Comparison of ENCODE assay signal across 15 cellular contexts in the genomic region with DNA sequence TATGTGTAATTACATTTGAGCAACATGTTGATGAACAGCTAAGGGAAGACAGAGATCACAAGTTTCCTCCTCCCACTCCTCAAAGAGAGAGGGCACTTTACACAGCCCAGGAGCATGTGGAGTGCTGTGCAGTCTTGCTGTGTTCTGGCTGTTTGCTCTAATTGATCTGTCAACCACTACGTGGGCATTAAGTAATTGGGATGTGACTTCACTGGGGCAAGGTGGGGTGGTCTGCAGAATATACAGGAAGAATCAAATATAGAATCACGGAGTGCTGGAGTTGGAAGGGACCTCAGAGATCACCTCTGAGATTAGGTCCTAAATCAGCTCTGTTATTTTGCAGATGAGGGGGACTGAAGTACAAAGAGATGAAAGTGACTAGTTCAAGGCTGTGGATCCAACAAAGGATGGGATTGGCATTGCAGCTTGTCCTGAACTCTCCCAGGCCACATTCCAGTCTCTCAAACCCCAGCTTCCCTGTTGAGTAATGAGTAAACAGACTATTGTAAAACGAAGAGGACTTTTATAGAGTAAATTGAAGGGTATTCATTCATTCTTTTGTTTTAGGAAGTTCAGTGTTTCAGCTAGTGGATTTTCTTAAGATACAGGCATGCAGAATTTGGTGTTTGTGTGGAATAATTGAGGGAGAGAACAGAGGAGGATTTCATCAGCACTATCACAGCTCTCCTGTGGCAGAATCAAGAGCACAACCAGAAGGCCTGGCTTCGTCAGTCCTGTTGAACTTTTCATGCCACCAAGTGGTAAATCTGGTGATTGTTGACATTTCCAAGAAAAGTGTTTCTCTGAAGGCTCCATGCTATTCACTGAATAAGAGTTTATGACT. TPM values are rescaled to one million over a fixed set of nuclear protein-coding genes. Genes with fewer than 3 reads are reported as not detected.
A peak's percentile ranks its signal among the peaks of the same experiment; 100 is the strongest.
DNase-seq lines count a peak whose midpoint lies in the region; ATAC-seq and TF ChIP-seq lines count a peak whose summit lies in the region.
"Had no signal": no experiment of that assay in that cellular context is flagged by ENCODE, and none has a peak within 500 bp of the region (broad histone marks: within the 10 kb centered on the region; RNA-seq: fewer than 3 reads in every experiment).

No MANE protein-coding gene starts in this region.

- H3K4me2 ChIP-seq in IMR-90 (ENCODE audit: low read depth, low read length) (no peak overlapping the region), mesendoderm (ENCODE audit: low read length) (no peak overlapping the region)

- no peaks in the 10 kb centered on the region for H3K9me1 ChIP-seq in IMR-90 (ENCODE audit: insufficient read depth, low read length)

- no peaks in the 10 kb centered on the region for H3K27me3 Mint-ChIP-seq in brain

- H3K4me3 ChIP-seq in IMR-90 (ENCODE audit: insufficient read depth, low read depth, low read length) (no peak overlapping the region), mesendoderm (ENCODE audit: low read length) (no peak overlapping the region)
- H3K4me3 ChIP-seq: lung had no signal

- H3K18ac ChIP-seq in IMR-90 (ENCODE audit: low read depth, low read length) (no peak overlapping the region), mesendoderm (ENCODE audit: low read length) (no peak overlapping the region)

- CTCF ChIA-PET in IMR-90 (lab: Yijun Ruan, JAX) = no interaction called here

- H3K27ac ChIP-seq in IMR-90 (ENCODE audit: insufficient read depth, low read length) (no peak overlapping the region), mesendoderm (ENCODE audit: low read depth, low read length) (no peak overlapping the region)

- peak overlapping the region; percentile 14 to 66 (median 53) for H3K27ac Mint-ChIP-seq in brain
- H3K27ac Mint-ChIP-seq: activated CD4-positive, alpha-beta memory T cell treated with anti-CD3 and anti-CD28 coated beads, Interleukin-2, amount 10 ng/mL, durations not matched to agents 7 days and 5 days had no signal

- no TSS peak for BruUV-seq in IMR-90 (replicated peaks; lab: Mats Ljungman, UMichigan)

- no peak overlapping the region for H2BK5ac ChIP-seq in IMR-90 (ENCODE audit: low read depth, low read length, poor library complexity, severe bottlenecking)
- no peak overlapping the region for H2BK5ac ChIP-seq in mesendoderm (ENCODE audit: low read length)

- ATAC-seq in IMR-90 (ENCODE audit: low read depth) (peak; percentile 21; the same call in 1 of the 2 replicates), HG03457 (IDR thresholded peaks at IDR 0.05; ENCODE audit: unreplicated experiment) (no peak)

- peaks cover 3% of the 10 kb centered on the region for H3K27me3 ChIP-seq in IMR-90 (ENCODE audit: control insufficient read depth, insufficient read depth, low read length)
- H3K27me3 ChIP-seq in mesendoderm (ENCODE audit: insufficient read depth, low read length, poor library complexity) = no peaks in the 10 kb centered on the region

- H3K9me3 ChIP-seq in IMR-90 (ENCODE audit: control insufficient read depth, insufficient read depth, low read length) = no peaks in the 10 kb centered on the region

- H4K20me1 ChIP-seq in IMR-90 (ENCODE audit: insufficient read depth, low read length) = no peaks in the 10 kb centered on the region

- H3K23ac ChIP-seq in IMR-90 (ENCODE audit: low read depth, low read length) (no peak overlapping the region), mesendoderm (ENCODE audit: low read length) (no peak overlapping the region)

- H2AFZ ChIP-seq in IMR-90 (replicated peaks; ENCODE audit: low read length, poor library complexity) = no peak overlapping the region

- no peak overlapping the region for H4K91ac ChIP-seq in IMR-90 (ENCODE audit: insufficient read depth, low read depth, low read length)

- POLR2A ChIA-PET in IMR-90 (lab: Charles Lee; ENCODE audit: unreplicated experiment) = no interaction called here

- TF ChIP-seq CTCF in IMR-90 (conservative IDR thresholded peaks at IDR 0.05; ENCODE audit: low read depth, low read length) (no peak), brain (conservative IDR thresholded peaks at IDR 0.05) (no peak)

- no CpG with 5 or more reads among the region's 4 CpGs for WGBS in IMR-90 (ENCODE audit: extremely low coverage in 2 of 2, insufficient read length in 1 of 2), 2 experiments
- no CpG with 5 or more reads among the region's 4 CpGs for WGBS in mesendoderm (ENCODE audit: extremely low coverage, insufficient coverage, low lambda C conversion rate)

- H3K4me1 Mint-ChIP-seq in brain = peaks cover 59% of the 10 kb centered on the region
- H3K4me1 Mint-ChIP-seq: activated CD4-positive, alpha-beta memory T cell treated with anti-CD3 and anti-CD28 coated beads, Interleukin-2, amount 10 ng/mL, durations not matched to agents 7 days and 5 days had no signal

- DNase-seq in COLO829 (ENCODE audit: low spot score) = peak; percentile 56
- DNase-seq in IMR-90 = no peak
- peak; percentile 73 for DNase-seq in mesendoderm
- DNase-seq in cerebellar nuclear complex (lab: John Stamatoyannopoulos, UW) = no peak
- no peak for DNase-seq in CD1c-positive myeloid dendritic cell (ENCODE audit: extremely low spot score)
- DNase-seq in D341Med (ENCODE audit: low spot score) = no peak
- DNase-seq: activated CD4-positive, alpha-beta memory T cell treated with anti-CD3 and anti-CD28 coated beads, Interleukin-2, amount 10 ng/mL, durations not matched to agents 7 days and 5 days; activated gamma-delta T cell treated with Interleukin-2 at 50 U/mL for 16 hours; DMS79; head of caudate nucleus; stimulated activated CD4-positive, alpha-beta T cell treated with anti-CD3 and anti-CD28 coated beads, Interleukin-15, amount 100 ng/mL, for 24 hours had no signal

- H3K14ac ChIP-seq in IMR-90 (replicated peaks; ENCODE audit: low read depth, low read length) = no peak overlapping the region

- no peaks in the 10 kb centered on the region for H3K36me3 ChIP-seq in IMR-90 (ENCODE audit: control insufficient read depth, insufficient read depth, low read length)
- H3K36me3 ChIP-seq in mesendoderm (ENCODE audit: control insufficient read depth, insufficient read depth, low read length) = no peaks in the 10 kb centered on the region

- H2AK9ac ChIP-seq in IMR-90 (replicated peaks; ENCODE audit: low read depth, low read length, poor library complexity) = no peak overlapping the region

- H3K79me1 ChIP-seq in IMR-90 (ENCODE audit: low read depth in 1 of 2, low read length in 2 of 2) = no peaks in the 10 kb centered on the region
- H3K79me1 ChIP-seq in mesendoderm (ENCODE audit: low read length) = peaks cover 8% of the 10 kb centered on the region

- no peak overlapping the region for H3K4ac ChIP-seq in IMR-90 (ENCODE audit: low read depth, low read length)
- no peak overlapping the region for H3K4ac ChIP-seq in mesendoderm (ENCODE audit: low read depth, low read length)

- no peak overlapping the region for H2BK20ac ChIP-seq in IMR-90 (ENCODE audit: low read depth, low read length)

- H2BK15ac ChIP-seq in IMR-90 (ENCODE audit: low read depth, low read length) = no peak overlapping the region
- H2BK15ac ChIP-seq in mesendoderm (replicated peaks; ENCODE audit: low read depth) = no peak overlapping the region

- H3K9ac ChIP-seq in IMR-90 (ENCODE audit: low read depth, low read length) (no peak overlapping the region), mesendoderm (ENCODE audit: low read length) (peak overlapping the region; percentile 11)

- in situ Hi-C loops in IMR-90 (cut with MboI; ENCODE audit: low sequenced_read_pairs) = no loop called here

- intact Hi-C loops in IMR-90 (cut with micrococcal nuclease) = no loop called here

- H4K5ac ChIP-seq in IMR-90 (ENCODE audit: low read depth, low read length) (no peak overlapping the region), mesendoderm (ENCODE audit: low read length) (no peak overlapping the region)

- H3K4me1 ChIP-seq in IMR-90 (ENCODE audit: control insufficient read depth, insufficient read depth, low read length) (peaks cover 6% of the 10 kb centered on the region), mesendoderm (ENCODE audit: control insufficient read depth, low read depth, low read length) (peaks cover 8% of the 10 kb centered on the region)

- no peak overlapping the region for H2AK5ac ChIP-seq in IMR-90 (ENCODE audit: low read depth, low read length)
- H2AK5ac ChIP-seq in mesendoderm (ENCODE audit: low read length) = no peak overlapping the region

- dilution Hi-C loops in IMR-90 (cut with HindIII; ENCODE audit: low sequenced_read_pairs, unreplicated experiment) = no loop called here

- H2BK120ac ChIP-seq in IMR-90 (ENCODE audit: low read depth, low read length) = no peak overlapping the region
- H2BK120ac ChIP-seq in mesendoderm (ENCODE audit: low read depth, low read length) = no peak overlapping the region

- H3K36me3 Mint-ChIP-seq in brain = peaks cover 20% of the 10 kb centered on the region

- TF ChIP-seq RAD21 in IMR-90 (IDR thresholded peaks at IDR 0.05; ENCODE audit: low read length) = no peak

- peaks cover 5% of the 10 kb centered on the region for H3K79me2 ChIP-seq in mesendoderm (ENCODE audit: control insufficient read depth, insufficient read depth, low read length)

- H4K8ac ChIP-seq in IMR-90 (ENCODE audit: low read depth in 2 of 2, low read length in 2 of 2) (no peak overlapping the region), mesendoderm (ENCODE audit: low read depth, low read length) (no peak overlapping the region)

- TF ChIP-seq POLR2A in IMR-90 (IDR thresholded peaks at IDR 0.05; ENCODE audit: low read depth, low read length) = no peak

- peaks cover 2 to 12% (median 7%) of the 10 kb centered on the region in 5 experiments for H3K9me3 Mint-ChIP-seq in brain
- H3K9me3 Mint-ChIP-seq: activated CD4-positive, alpha-beta memory T cell treated with anti-CD3 and anti-CD28 coated beads, Interleukin-2, amount 10 ng/mL, durations not matched to agents 7 days and 5 days had no signal

- H3K4me3 Mint-ChIP-seq in brain = peak overlapping the region in 3 of 5 experiments; percentile 36 to 65 (median 41)
- H3K4me3 Mint-ChIP-seq: activated CD4-positive, alpha-beta memory T cell treated with anti-CD3 and anti-CD28 coated beads, Interleukin-2, amount 10 ng/mL, durations not matched to agents 7 days and 5 days had no signal

- H3K56ac ChIP-seq in IMR-90 (ENCODE audit: extremely low read depth, insufficient read depth, low read length) (no peak overlapping the region), mesendoderm (ENCODE audit: low read length) (peak overlapping the region; percentile 12)

TF ChIP-seq in IMR-90, 13 proteins besides CTCF, POLR2A, EP300 and RAD21 (continues in another document):
- TF ChIP-seq CHD1 (IDR thresholded peaks at IDR 0.05; ENCODE audit: low read depth, low read length) (no peak), FOS (IDR thresholded peaks at IDR 0.05; ENCODE audit: low read depth, low read length) (no peak), RCOR1 (IDR thresholded peaks at IDR 0.05; ENCODE audit: insufficient replicate concordance, low read length) (no peak), SMC3 (IDR thresholded peaks at IDR 0.05; ENCODE audit: low read depth, low read length) (no peak), MAZ (IDR thresholded peaks at IDR 0.05; ENCODE audit: borderline replicate concordance, low read depth, low read length) (no peak)

RNA-seq across cellular contexts. Expression of a gene that starts 22.4 kb away (rescaled TPM):
- total RNA-seq in IMR-90 (2012; rRNA removed) = under 0.01 and 0.18 TPM in 2 replicates
- polyA plus RNA-seq in IMR-90 (2012; rRNA removed) (0.19 and 0.20 TPM in 2 replicates), brain (ENCODE audit: insufficient read depth, low read depth, low replicate concordance) (4.9 TPM)
- 0.09 and 0.11 TPM in 2 replicates for polyA plus RNA-seq in IMR-90 (2012; cell fraction: cytosol; rRNA removed)
- 0.25 and 0.51 TPM in 2 replicates for polyA plus RNA-seq in IMR-90 (2012; cell fraction: nucleus; rRNA removed; ENCODE audit: low replicate concordance)
- 10.6 TPM for polyA plus RNA-seq in mesendoderm (2013, experiment 1 of 2)
- 10.8 TPM for polyA plus RNA-seq in mesendoderm (2013, experiment 2 of 2)
- total RNA-seq: osteoblast had no signal

Comparison
In these comparisons a context has a peak if more than half of its experiments do, and no peak if none do; other contexts are left out.
1. DNase-seq: peak in COLO829 (single experiment) and mesendoderm (single experiment); none in IMR-90 (single experiment), cerebellar nuclear complex (0 of 2), CD1c-positive myeloid dendritic cell (single experiment) and D341Med (single experiment).